Comparison of ENCODE assay signal across 9 cellular contexts in genomic region chr2:134189009-134189717, GRCh38.
DNase-seq lines count a peak whose midpoint lies in the region; ATAC-seq lines count a peak whose summit lies in the region.
"Had no signal": no experiment of that assay in that cellular context is flagged by ENCODE, and none has a peak within 500 bp of the region (broad histone marks: within the 10 kb centered on the region; RNA-seq: fewer than 3 reads in every experiment).

No MANE protein-coding gene starts in this region.

- H3K27ac ChIP-seq in CD4-positive, CD25-positive, alpha-beta regulatory T cell (ENCODE audit: insufficient read depth, low read length, poor library complexity, severe bottlenecking), result no peak overlapping the region
- H3K27ac ChIP-seq in caudate nucleus (ENCODE audit: low read depth, low read length), result no peak overlapping the region

- H3K27me3 ChIP-seq in CD4-positive, CD25-positive, alpha-beta regulatory T cell (ENCODE audit: control insufficient read depth, insufficient read depth, low read length), result no peaks in the 10 kb centered on the region

- peaks cover 34% of the 10 kb centered on the region for H3K36me3 Mint-ChIP-seq in CD4-positive, CD25-positive, alpha-beta regulatory T cell

- peaks cover 0 to 3% (median 0%) of the 10 kb centered on the region in 7 donors for H3K9me3 Mint-ChIP-seq in CD4-positive, CD25-positive, alpha-beta regulatory T cell

- H3K27me3 Mint-ChIP-seq in CD4-positive, CD25-positive, alpha-beta regulatory T cell, result no peaks in the 10 kb centered on the region

- no peak overlapping the region for H3K4me3 ChIP-seq in CD4-positive, CD25-positive, alpha-beta regulatory T cell (ENCODE audit: low read depth, low read length)

- H3K4me3 Mint-ChIP-seq in CD4-positive, CD25-positive, alpha-beta regulatory T cell, result peak overlapping the region in 3 of 4 donors; percentile 5 to 16 (median 16)

- H3K9me3 ChIP-seq in CD4-positive, CD25-positive, alpha-beta regulatory T cell (ENCODE audit: control insufficient read depth in 2 of 2, low read length in 2 of 2), result no peaks in the 10 kb centered on the region

- ATAC-seq in CD4-positive, CD25-positive, alpha-beta regulatory T cell (ENCODE audit: low read depth in 2 of 2), result no peak
- ATAC-seq in left lobe of liver, result peak; percentile 51

- H3K4me1 Mint-ChIP-seq in CD4-positive, CD25-positive, alpha-beta regulatory T cell, result peaks cover 37 to 74% (median 55%) of the 10 kb centered on the region in 4 donors

- intact Hi-C loops in cardiac septum (cut with DNase I), result no loop called here

- DNase-seq in CD4-positive, CD25-positive, alpha-beta regulatory T cell, result no peak
- DNase-seq in LHCN-M2 (ENCODE audit: low read depth) (peak; percentile 67), astrocyte of the hippocampus (ENCODE audit: low read depth, low spot score) (peak; percentile 37), left lobe of liver (ENCODE audit: low spot score) (no peak), DMS 273 (lab: John Stamatoyannopoulos, UW; ENCODE audit: unreplicated experiment) (no peak), caudate nucleus (lab: John Stamatoyannopoulos, UW) (no peak), cardiac septum (ENCODE audit: low spot score) (no peak)
- DNase-seq in activated CD4-positive, alpha-beta T cell treated with anti-CD3 and anti-CD28 coated beads for 1 hour, result no peak
- DNase-seq: activated CD4-positive, alpha-beta T cell treated with anti-CD3 and anti-CD28 coated beads, Interleukin-2, amount 50 U/mL, for 48 hours had no signal

- H3K4me1 ChIP-seq in CD4-positive, CD25-positive, alpha-beta regulatory T cell (ENCODE audit: control insufficient read depth, insufficient read depth, low read length, poor library complexity, severe bottlenecking), result peaks cover 33% of the 10 kb centered on the region

- peak overlapping the region in 1 of 3 donors; percentile 69 for H3K27ac Mint-ChIP-seq in CD4-positive, CD25-positive, alpha-beta regulatory T cell

- H3K36me3 ChIP-seq in CD4-positive, CD25-positive, alpha-beta regulatory T cell (ENCODE audit: control insufficient read depth, insufficient read depth, low read length), result no peaks in the 10 kb centered on the region

Comparison
In these comparisons a context has a peak if more than half of its experiments do, and no peak if none do; other contexts are left out.
1. DNase-seq: peak in LHCN-M2 (single experiment) and astrocyte of the hippocampus (single experiment); none in CD4-positive, CD25-positive, alpha-beta regulatory T cell (0 of 3), left lobe of liver (single experiment), DMS 273 (single experiment), caudate nucleus (0 of 61), cardiac septum (single experiment) and activated CD4-positive, alpha-beta T cell treated with anti-CD3 and anti-CD28 coated beads for 1 hour (single experiment).